Comparison of ENCODE assay signal across 1 cellular context in genomic region chr19:11137542-11138384, GRCh38.
TF ChIP-seq lines count a peak whose summit lies in the region.

No MANE protein-coding gene starts in this region.

TF ChIP-seq in HepG2, 621 proteins besides CTCF, POLR2A, EP300 and RAD21 (continued from another document):
- peak; percentile 63 for TF ChIP-seq AGO1 (IDR thresholded peaks at IDR 0.05; ENCODE audit: low read depth, low read length, poor library complexity, severe bottlenecking)
- TF ChIP-seq MIER3 (CRISPR knock-in tag; IDR thresholded peaks at IDR 0.05; ENCODE audit: borderline replicate concordance) = no peak
- no peak for TF ChIP-seq DPF2 (CRISPR knock-in tag; IDR thresholded peaks at IDR 0.05; ENCODE audit: borderline replicate concordance, low read depth)
- TF ChIP-seq DR1 (CRISPR knock-in tag; IDR thresholded peaks at IDR 0.05) = no peak
- TF ChIP-seq MTERF4 (CRISPR knock-in tag; IDR thresholded peaks at IDR 0.05) = no peak
- TF ChIP-seq MXI1 (IDR thresholded peaks at IDR 0.05; ENCODE audit: borderline replicate concordance, low read depth, low read length) = peak; percentile 47; the same call in 1 of the 3 replicates
- no peak for TF ChIP-seq NR1H2 (CRISPR knock-in tag; IDR thresholded peaks at IDR 0.05; ENCODE audit: borderline replicate concordance, low read depth)
- no peak for TF ChIP-seq HHEX (CRISPR knock-in tag; IDR thresholded peaks at IDR 0.05)
- TF ChIP-seq ZNF678 (CRISPR knock-in tag; IDR thresholded peaks at IDR 0.05) = no peak
- no peak for TF ChIP-seq MAFF (IDR thresholded peaks at IDR 0.05; ENCODE audit: low read depth, low read length)
- TF ChIP-seq MEF2D (CRISPR knock-in tag; IDR thresholded peaks at IDR 0.05) = peak; percentile 17; the same call in 1 of the 2 replicates
- TF ChIP-seq SP5 (CRISPR knock-in tag; IDR thresholded peaks at IDR 0.05; ENCODE audit: borderline replicate concordance, low read depth) = no peak; the same call in 1 of the 2 replicates
